Comparison of ENCODE assay signal across 17 cellular contexts in the genomic region with DNA sequence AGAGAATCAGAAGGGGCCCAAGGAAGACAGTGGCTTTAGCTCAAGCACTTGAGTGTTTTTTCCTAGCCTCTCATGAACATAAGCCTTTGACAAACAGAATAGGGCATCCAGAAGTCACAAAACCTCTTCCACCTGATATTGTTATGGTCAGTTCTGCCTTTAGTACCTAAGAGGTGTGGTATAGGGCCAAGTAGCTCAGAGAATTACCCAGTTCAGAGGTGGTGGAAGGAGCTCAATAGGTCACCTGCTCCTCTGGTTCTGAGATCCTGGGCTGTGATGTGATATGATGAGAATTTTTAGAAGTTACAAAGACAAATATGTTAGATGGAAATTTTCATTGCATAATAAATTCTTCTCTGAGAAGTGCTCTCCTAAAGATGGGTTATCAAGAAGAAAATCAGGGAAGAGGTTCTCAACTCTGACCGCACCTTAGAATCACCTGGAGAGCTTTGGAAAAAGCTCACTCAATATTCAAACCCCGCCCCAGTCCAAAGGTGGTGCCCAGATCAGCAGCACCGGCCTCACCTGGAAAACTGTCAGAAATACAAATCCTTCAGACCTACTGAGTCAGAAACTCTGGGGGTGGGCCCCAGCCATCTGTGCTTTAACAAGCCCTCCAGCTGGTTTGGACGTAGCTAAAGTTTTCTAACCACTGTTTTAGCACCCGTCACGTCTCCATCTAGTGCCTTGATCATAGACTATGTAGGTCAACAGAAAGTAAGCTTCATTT.
A peak's percentile ranks its signal among the peaks of the same experiment; 100 is the strongest.
DNase-seq lines count a peak whose midpoint lies in the region; ATAC-seq and TF ChIP-seq lines count a peak whose summit lies in the region.
"Had no signal": no experiment of that assay in that cellular context is flagged by ENCODE, and none has a peak within 500 bp of the region (broad histone marks: within the 10 kb centered on the region; RNA-seq: fewer than 3 reads in every experiment).

No MANE protein-coding gene starts in this region.

- H3K27me3 ChIP-seq in esophagus muscularis mucosa (no peaks in the 10 kb centered on the region), upper lobe of right lung (no peaks in the 10 kb centered on the region)
- H3K27me3 ChIP-seq: MG63 had no signal

- H3K36me3 ChIP-seq in esophagus muscularis mucosa (no peaks in the 10 kb centered on the region), upper lobe of right lung (no peaks in the 10 kb centered on the region)
- H3K36me3 ChIP-seq: MG63 had no signal

- intact Hi-C loops in esophagus muscularis mucosa (cut with DNase I): loop anchor here (10.0 kb wide), 1 partner anchor 474 kb away; no protein-coding TSS in a partner anchor
- intact Hi-C loops in upper lobe of right lung (cut with DNase I): no loop called here

- H3K4me1 ChIP-seq in esophagus muscularis mucosa (peaks cover 0 to 10% (median 3%) of the 10 kb centered on the region in 4 donors), upper lobe of right lung (peaks cover 4% of the 10 kb centered on the region)

- H3K9me3 ChIP-seq in esophagus muscularis mucosa (no peaks in the 10 kb centered on the region), upper lobe of right lung (no peaks in the 10 kb centered on the region)
- H3K9me3 ChIP-seq: MG63 had no signal

- no peak for TF ChIP-seq EP300 in esophagus muscularis mucosa (IDR thresholded peaks at IDR 0.05)

- peak; percentile 28 for DNase-seq in LoVo (ENCODE audit: low spot score)
- peak; percentile 60 for DNase-seq in esophagus muscularis mucosa (ENCODE audit: extremely low spot score)
- DNase-seq in mucosa of gallbladder (ENCODE audit: low spot score): peak; percentile 72
- DNase-seq in upper lobe of right lung: peak; percentile 64
- DNase-seq in GM03348 (ENCODE audit: low spot score): no peak
- no peak for DNase-seq in NAMALWA (ENCODE audit: low spot score)
- DNase-seq: Calu3; CD4-positive, alpha-beta memory T cell; MG63; NCI-H1092 treated with DMSO at 0.1 percent for 48 hours; NCI-H1694; NCI-H2107; NCI-H226; NCI-H524 treated with DMSO at 0.1 percent for 48 hours had no signal

- TF ChIP-seq CTCF in esophagus muscularis mucosa (IDR thresholded peaks at IDR 0.05) (no peak), upper lobe of right lung (IDR thresholded peaks at IDR 0.05) (no peak)

- 93% methylated on average over 6 of the region's 6 CpGs for WGBS in esophagus muscularis mucosa

- ATAC-seq in upper lobe of right lung (peak; percentile 72), HG02885 (IDR thresholded peaks at IDR 0.05; ENCODE audit: poor library complexity, unreplicated experiment) (no peak)
- ATAC-seq: Panc1, Right ventricle myocardium inferior had no signal

- no peak for TF ChIP-seq POLR2A in esophagus muscularis mucosa (IDR thresholded peaks at IDR 0.05; ENCODE audit: low read depth)

- H3K27ac ChIP-seq in esophagus muscularis mucosa (replicated peaks in 1 of 4) (no peak overlapping the region), upper lobe of right lung (peak overlapping the region; percentile 51)

- H3K4me3 ChIP-seq in esophagus muscularis mucosa: no peak overlapping the region
- H3K4me3 ChIP-seq in upper lobe of right lung: no peak overlapping the region
- H3K4me3 ChIP-seq: MG63 had no signal

Comparison
In these comparisons a context has a peak if more than half of its experiments do, and no peak if none do; other contexts are left out.
1. DNase-seq: peak in LoVo (single experiment), esophagus muscularis mucosa (single experiment), mucosa of gallbladder (single experiment) and upper lobe of right lung (single experiment); none in GM03348 (single experiment) and NAMALWA (single experiment).